In the genomic region with DNA sequence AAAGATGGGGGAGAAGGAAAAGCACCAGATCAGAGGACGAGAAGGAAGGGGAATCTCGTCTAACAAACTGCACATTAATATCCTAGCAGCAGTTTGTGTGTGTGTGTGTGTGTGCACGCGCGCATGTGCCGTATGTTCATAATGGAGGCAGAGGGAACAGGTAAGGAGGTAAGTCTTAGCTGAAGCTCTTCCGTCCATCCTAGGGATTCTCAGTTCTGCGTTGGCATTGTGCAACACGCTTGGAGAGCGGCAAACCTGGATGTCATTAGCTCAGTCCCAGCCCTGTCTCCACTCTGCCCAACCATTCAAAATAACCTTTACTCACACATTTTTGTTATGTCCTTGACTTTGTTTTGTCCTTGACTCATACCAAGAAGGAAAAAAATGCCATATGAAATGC, we compare ENCODE assay signal across 8 cellular contexts. TPM values are rescaled to one million over a fixed set of nuclear protein-coding genes. Genes with fewer than 3 reads are reported as not detected.
DNase-seq lines count a peak whose midpoint lies in the region; ATAC-seq, FAIRE-seq and TF ChIP-seq lines count a peak whose summit lies in the region.
"Had no signal": no experiment of that assay in that cellular context is flagged by ENCODE, and none has a peak within 500 bp of the region (broad histone marks: within the 10 kb centered on the region; RNA-seq: fewer than 3 reads in every experiment).

No MANE protein-coding gene starts in this region.

- H3K27ac ChIP-seq in ovary = peak overlapping the region in 1 of 2 donors; percentile 90
- H3K27ac ChIP-seq: HL-60, VCaP had no signal

- intact Hi-C loops in ovary (cut with DNase I) = loop anchor here in 1 of 4 donors (2.0 kb wide), 2 partner anchors 15 to 33 kb away; a partner anchor contains a TSS

- peak; percentile 64 for FAIRE-seq in bronchial epithelial cell (lab: Jason Lieb, UNC)
- FAIRE-seq: D721Med had no signal

- H3K4me1 ChIP-seq in ovary (ENCODE audit: insufficient read depth) = peaks cover 23% of the 10 kb centered on the region

- peak; percentile 8 for TF ChIP-seq POLR2A in ovary (IDR thresholded peaks at IDR 0.05)

- peaks cover 2% of the 10 kb centered on the region for H3K36me3 ChIP-seq in bronchial epithelial cell (ENCODE audit: control insufficient read depth, insufficient read depth, low read length)
- no peaks in the 10 kb centered on the region for H3K36me3 ChIP-seq in ovary

- TF ChIP-seq CTCF in bronchial epithelial cell (IDR thresholded peaks at IDR 0.05; ENCODE audit: insufficient read depth, low read length, severe bottlenecking) (no peak), ovary (IDR thresholded peaks at IDR 0.05) (no peak)

- DNase-seq in bronchial epithelial cell (ENCODE audit: low read depth) (peak; percentile 14), ovary (peak in 4 of 5 donors; percentile 52 to 71 (median 60))
- DNase-seq: NCI-H510A had no signal

- 18 to 32% (median 29%) methylated on average over 10 of the region's 10 CpGs for WGBS in ovary, 3 donors

- no peaks in the 10 kb centered on the region for H3K9me3 ChIP-seq in ovary

- no peak for TF ChIP-seq EP300 in ovary (IDR thresholded peaks at IDR 0.05)

- no peak for ATAC-seq in GM18517 (IDR thresholded peaks at IDR 0.05; ENCODE audit: unreplicated experiment)
- ATAC-seq in HG02840 (IDR thresholded peaks at IDR 0.05; ENCODE audit: low FRiP score, unreplicated experiment) = no peak

- H3K4me3 ChIP-seq in bronchial epithelial cell (ENCODE audit: low read depth, low read length) (no peak overlapping the region), ovary (no peak overlapping the region)

- peaks cover 4% of the 10 kb centered on the region for H3K27me3 ChIP-seq in bronchial epithelial cell (ENCODE audit: control insufficient read depth, insufficient read depth, low read length)
- no peaks in the 10 kb centered on the region for H3K27me3 ChIP-seq in ovary

RNA-seq across cellular contexts. Expression of a gene that starts 1.6 kb away (rescaled TPM):
- total RNA-seq in bronchial epithelial cell (1.9 and 3.2 TPM in 2 replicates), ovary (1,000 to 10,000 TPM in 3 of 7 donors, 100 to 1,000 TPM in 4; 472 to 1,524 (median 759) TPM)
- polyA plus RNA-seq in ovary = 1,000 to 10,000 TPM in 1 of 2 donors, 100 to 1,000 TPM in 1; 796 to 1,393 TPM

RNA-seq across cellular contexts. Expression of a gene that starts 15.1 kb away (rescaled TPM):
- 11.3 and 14.3 TPM in 2 replicates for total RNA-seq in bronchial epithelial cell
- total RNA-seq in ovary = 100 to 1,000 TPM in 4 of 7 donors, 10 to 100 TPM in 3; 48.4 to 160 (median 116) TPM
- 10 to 100 TPM; 73.1 to 88.7 TPM for polyA plus RNA-seq in ovary

RNA-seq across cellular contexts. Expression of a gene that starts 33.4 kb away (rescaled TPM):
- total RNA-seq in bronchial epithelial cell (1.5 and 6.3 TPM in 2 replicates), ovary (1,000 to 10,000 TPM in 3 of 7 donors, 100 to 1,000 TPM in 4; 499 to 1,495 (median 773) TPM)
- 1,000 to 10,000 TPM in 1 of 2 donors, 100 to 1,000 TPM in 1; 952 to 1,168 TPM for polyA plus RNA-seq in ovary

RNA-seq across cellular contexts. Expression of a gene that starts 34.8 kb away (rescaled TPM):
- total RNA-seq in bronchial epithelial cell (not detected in 2 replicates), ovary (10 to 100 TPM in 1 of 7 donors, 1 to 10 TPM in 6; 1.2 to 17.3 (median 3.5) TPM)
- polyA plus RNA-seq in ovary = 1 to 10 TPM; 6.1 to 6.4 TPM

RNA-seq across cellular contexts. Expression of a gene that starts 36.3 kb away (rescaled TPM):
- total RNA-seq in bronchial epithelial cell = 7.0 and 9.2 TPM in 2 replicates
- total RNA-seq in ovary = 100 to 1,000 TPM in 2 of 7 donors, 10 to 100 TPM in 5; 45.4 to 142 (median 68.2) TPM
- polyA plus RNA-seq in ovary = 10 to 100 TPM; 28.9 to 59.2 TPM

Comparison
In these comparisons a context has a peak if more than half of its experiments do, and no peak if none do; other contexts are left out.
1. RNA of a gene that starts 1.6 kb away (total RNA-seq): 472 to 1,524 TPM in ovary; 1.9 to 3.2 TPM in bronchial epithelial cell; every median in the first group is over 100 times any median in the second.
2. RNA of a gene that starts 33.4 kb away (total RNA-seq): 499 to 1,495 TPM in ovary; 1.5 to 6.3 TPM in bronchial epithelial cell; every median in the first group is over 10 times any median in the second.